In genomic region chr17:12768267-12768666, GRCh38 we compare ENCODE assay signal across 29 cellular contexts. TPM values are rescaled to one million over a fixed set of nuclear protein-coding genes. Genes with fewer than 3 reads are reported as not detected.
DNase-seq lines count a peak whose midpoint lies in the region; ATAC-seq, FAIRE-seq and TF ChIP-seq lines count a peak whose summit lies in the region.
"Had no signal": no experiment of that assay in that cellular context is flagged by ENCODE, and none has a peak within 500 bp of the region (broad histone marks: within the 10 kb centered on the region; RNA-seq: fewer than 3 reads in every experiment).

No MANE protein-coding gene starts in this region.

- H3K23ac ChIP-seq in mesenchymal stem cell (ENCODE audit: low read length in 2 of 2): no peak overlapping the region

- no peaks in the 10 kb centered on the region for H3K36me3 ChIP-seq in WERI-Rb-1
- H3K36me3 ChIP-seq in mesenchymal stem cell (ENCODE audit: control insufficient read depth in 1 of 2, insufficient read depth in 2 of 2, low read depth in 1 of 2, low read length in 2 of 2): no peaks in the 10 kb centered on the region
- H3K36me3 ChIP-seq in GM23248 (ENCODE audit: low read depth): no peaks in the 10 kb centered on the region
- H3K36me3 ChIP-seq: BE2C had no signal

- H3K27ac ChIP-seq in WERI-Rb-1 (peak overlapping the region; percentile 85), mesenchymal stem cell (ENCODE audit: low read length, poor library complexity, severe bottlenecking) (no peak overlapping the region), GM23248 (no peak overlapping the region)
- H3K27ac ChIP-seq: HL-60, KMS-11, RWPE1, SK-N-MC had no signal

- H3K4me1 ChIP-seq in mesenchymal stem cell (ENCODE audit: control insufficient read depth, insufficient read depth, low read depth, low read length) (no peaks in the 10 kb centered on the region), GM23248 (ENCODE audit: insufficient read depth) (no peaks in the 10 kb centered on the region)
- H3K4me1 ChIP-seq: BE2C had no signal

- WGBS in mesenchymal stem cell: 84% methylated on average over 4 of the region's 4 CpGs
- WGBS in GM23248 (ENCODE audit: low coverage in 1 of 2, low lambda C conversion rate in 2 of 2, missing lambda C conversion rate in 2 of 2), 2 experiments: 0 to 5% methylated on average over 4 of the region's 4 CpGs

- no peak for TF ChIP-seq CTCF in WERI-Rb-1 (IDR thresholded peaks at IDR 0.05; ENCODE audit: low read depth, low read length)

- H3K9me2 ChIP-seq in GM23248 (ENCODE audit: insufficient read depth): no peaks in the 10 kb centered on the region

- no peak overlapping the region for H2BK15ac ChIP-seq in mesenchymal stem cell (ENCODE audit: low read depth, poor library complexity, severe bottlenecking)

- H4K8ac ChIP-seq in mesenchymal stem cell (ENCODE audit: low read length): no peak overlapping the region

- H2AFZ ChIP-seq in mesenchymal stem cell (ENCODE audit: low read depth, low read length): no peak overlapping the region
- H2AFZ ChIP-seq in GM23248: no peak overlapping the region

- in situ Hi-C loops in GM23248 (cut with MboI): loop anchor here (5.0 kb wide), 1 partner anchor 49 kb away; no protein-coding TSS in a partner anchor

- no peak overlapping the region for H4K91ac ChIP-seq in mesenchymal stem cell (ENCODE audit: low read length)

- H2BK120ac ChIP-seq in mesenchymal stem cell (ENCODE audit: low read depth, low read length): no peak overlapping the region

- H3K4me3 ChIP-seq in WERI-Rb-1 (ENCODE audit: low read depth, low read length) (no peak overlapping the region), mesenchymal stem cell (ENCODE audit: insufficient read depth in 1 of 2, low read depth in 1 of 2, low read length in 2 of 2) (peak overlapping the region in 1 of 2 experiments; percentile 1), GM23248 (no peak overlapping the region)
- H3K4me3 ChIP-seq: SK-N-MC had no signal

- no peak overlapping the region for H3K18ac ChIP-seq in mesenchymal stem cell (ENCODE audit: low read depth in 1 of 2, low read length in 2 of 2)

- DNase-seq in NCI-H82 (lab: John Stamatoyannopoulos, UW) (peak; percentile 41), NCI-H82 treated with DMSO at 0.1 percent for 48 hours (lab: John Stamatoyannopoulos, UW; ENCODE audit: unreplicated experiment) (no peak), DMS 273 treated with DMSO at 0.1 percent for 48 hours (lab: John Stamatoyannopoulos, UW) (peak; percentile 53), WERI-Rb-1 (peak; percentile 49), mesenchymal stem cell (no peak), GM23248 (no peak), urothelium cell line (ENCODE audit: low spot score) (no peak)
- DNase-seq: 8988T, ACHN, BE2C, DMS53, HCEC 1CT, NCI-H1092, NCI-H1417 treated with DMSO at 0.1 percent for 48 hours, NCI-H1694 treated with DMSO at 0.1 percent for 48 hours, NCI-H2081, NCI-H345, NCI-H510A treated with DMSO at 0.1 percent for 48 hours, SIG-M5, SW 1271 had no signal

- no peaks in the 10 kb centered on the region for H3K9me3 ChIP-seq in WERI-Rb-1 (ENCODE audit: severe bottlenecking)
- H3K9me3 ChIP-seq in mesenchymal stem cell (ENCODE audit: control insufficient read depth, low read length): no peaks in the 10 kb centered on the region
- H3K9me3 ChIP-seq in GM23248 (ENCODE audit: low read depth): no peaks in the 10 kb centered on the region
- H3K9me3 ChIP-seq: BE2C had no signal

- H3K4me2 ChIP-seq in mesenchymal stem cell (ENCODE audit: low read length, poor library complexity, severe bottlenecking) (no peak overlapping the region), GM23248 (ENCODE audit: unreplicated experiment) (no peak overlapping the region)
- H3K4me2 ChIP-seq: KMS-11 had no signal

- H3K79me1 ChIP-seq in mesenchymal stem cell (replicated peaks; ENCODE audit: low read length, poor library complexity, severe bottlenecking): no peaks in the 10 kb centered on the region

- no peaks in the 10 kb centered on the region for H3F3A ChIP-seq in GM23248 (ENCODE audit: insufficient read depth)

- no peak overlapping the region for H3K4ac ChIP-seq in mesenchymal stem cell (ENCODE audit: low read depth in 1 of 2, low read length in 2 of 2)

- no peaks in the 10 kb centered on the region for H3K79me2 ChIP-seq in GM23248 (ENCODE audit: insufficient read depth)

- no peak overlapping the region for H3K14ac ChIP-seq in mesenchymal stem cell (ENCODE audit: low read length in 2 of 2)

- ATAC-seq in HG03442 (IDR thresholded peaks at IDR 0.05; ENCODE audit: unreplicated experiment): no peak
- ATAC-seq: Panc1 had no signal

- H4K20me1 ChIP-seq in GM23248 (ENCODE audit: insufficient read depth): no peaks in the 10 kb centered on the region

- no peak for FAIRE-seq in urothelium cell line (lab: Jason Lieb, UNC)
- FAIRE-seq: G401.6, H1 had no signal

- H3K27me3 ChIP-seq in WERI-Rb-1 (ENCODE audit: insufficient read depth, low read depth, severe bottlenecking) (no peaks in the 10 kb centered on the region), mesenchymal stem cell (ENCODE audit: control insufficient read depth in 1 of 2, insufficient read depth in 1 of 2, low read length in 2 of 2) (peaks cover 0 to 25% of the 10 kb centered on the region in 2 experiments), GM23248 (replicated peaks; ENCODE audit: insufficient read depth) (no peaks in the 10 kb centered on the region; the same call in 1 of the 2 replicates)
- H3K27me3 ChIP-seq: BE2C had no signal

- H2BK5ac ChIP-seq in mesenchymal stem cell (ENCODE audit: low read depth, low read length, poor library complexity, severe bottlenecking): no peak overlapping the region

- H3K9ac ChIP-seq in mesenchymal stem cell (ENCODE audit: low read length): peak overlapping the region; percentile 16
- no peak overlapping the region for H3K9ac ChIP-seq in GM23248
- H3K9ac ChIP-seq: KMS-11 had no signal

- H2BK12ac ChIP-seq in mesenchymal stem cell (ENCODE audit: low read length in 2 of 2): no peak overlapping the region

- no peak overlapping the region for H2AK5ac ChIP-seq in mesenchymal stem cell (ENCODE audit: low read length, severe bottlenecking)

RNA-seq across cellular contexts. Expression of gene ARHGAP44, which starts 21.0 kb away (rescaled TPM):
- 0.29 TPM for polyA plus RNA-seq in mesenchymal stem cell (2013, experiment 1 of 2)
- polyA plus RNA-seq in mesenchymal stem cell (2013, experiment 2 of 2): 0.36 TPM
- total RNA-seq in GM23248 (2014; rRNA removed; shearing (Covaris generic)): 0.11 and 0.13 TPM in 2 replicates
- 0.33 and 0.57 TPM in 2 replicates for polyA plus RNA-seq in GM23248 (2016; fragmentation: Nextera tagmentation; extraction: Ambion mirVana)
- polyA plus RNA-seq: CD14-positive monocyte had no signal

Comparison
In these comparisons a context has a peak if more than half of its experiments do, and no peak if none do; other contexts are left out.
1. DNase-seq: peak in NCI-H82 (single experiment), DMS 273 treated with DMSO at 0.1 percent for 48 hours (single experiment) and WERI-Rb-1 (single experiment); none in NCI-H82 treated with DMSO at 0.1 percent for 48 hours (single experiment), mesenchymal stem cell (single experiment), GM23248 (single experiment) and urothelium cell line (single experiment).